20 cellular contexts compared by ENCODE assay signal in the genomic region with DNA sequence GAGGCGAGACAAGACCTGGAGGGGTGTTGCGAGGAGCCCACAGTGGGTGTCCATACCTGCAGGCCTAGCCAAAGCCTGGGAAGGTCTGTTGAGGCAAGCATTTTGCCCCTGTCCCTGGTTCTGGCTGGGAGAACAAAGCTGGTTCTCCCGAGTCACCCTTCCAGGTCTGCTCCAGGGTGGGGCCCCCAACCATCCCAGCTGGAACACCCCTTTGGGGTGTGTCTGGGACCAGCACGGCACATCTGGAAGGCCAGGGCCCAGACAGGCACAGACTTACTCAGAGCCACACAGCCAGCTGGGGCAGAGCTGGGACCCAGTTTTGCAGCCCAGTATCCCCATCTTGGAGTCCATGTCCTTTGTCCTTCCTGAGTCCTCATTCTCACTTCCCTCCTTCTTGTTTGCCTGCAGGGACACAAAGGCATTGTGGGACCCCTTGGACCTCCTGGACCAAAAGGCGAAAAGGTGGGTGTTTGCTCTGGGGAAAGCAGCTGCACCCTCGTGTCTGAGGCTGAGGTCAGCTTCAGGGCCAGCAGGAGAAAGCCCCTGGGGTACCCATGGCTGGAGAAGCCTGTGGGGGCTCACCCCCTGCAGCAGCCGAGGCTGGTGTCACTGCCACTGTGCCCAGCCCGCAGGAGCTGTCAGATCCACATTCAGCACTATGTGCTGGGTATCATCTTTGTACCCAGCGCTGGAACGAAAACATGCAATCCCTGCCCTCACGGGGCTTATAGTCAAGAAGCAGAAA. TPM values are rescaled to one million over a fixed set of nuclear protein-coding genes. Genes with fewer than 3 reads are reported as not detected.
DNase-seq lines count a peak whose midpoint lies in the region; ATAC-seq and TF ChIP-seq lines count a peak whose summit lies in the region.
"Had no signal": no experiment of that assay in that cellular context is flagged by ENCODE, and none has a peak within 500 bp of the region (broad histone marks: within the 10 kb centered on the region; RNA-seq: fewer than 3 reads in every experiment).

No MANE protein-coding gene starts in this region.

- no peak overlapping the region for H3K4me3 ChIP-seq in heart left ventricle
- H3K4me3 ChIP-seq in heart right ventricle: no peak overlapping the region
- H3K4me3 ChIP-seq in neural progenitor cell: no peak overlapping the region
- H3K4me3 ChIP-seq in vagina: no peak overlapping the region
- H3K4me3 ChIP-seq: body of pancreas, gastroesophageal sphincter, lung had no signal

- H3K9me3 ChIP-seq in heart left ventricle (no peaks in the 10 kb centered on the region), heart right ventricle (no peaks in the 10 kb centered on the region), neural progenitor cell (ENCODE audit: low read depth) (no peaks in the 10 kb centered on the region), vagina (no peaks in the 10 kb centered on the region)
- H3K9me3 ChIP-seq: body of pancreas, gastroesophageal sphincter had no signal

- no peak overlapping the region for H3K4me2 ChIP-seq in neural progenitor cell

- H3K27me3 ChIP-seq in heart left ventricle (no peaks in the 10 kb centered on the region), heart right ventricle (no peaks in the 10 kb centered on the region), foreskin keratinocyte (no peaks in the 10 kb centered on the region), neural progenitor cell (no peaks in the 10 kb centered on the region), vagina (no peaks in the 10 kb centered on the region)
- H3K27me3 ChIP-seq: body of pancreas, gastroesophageal sphincter had no signal

- no peak overlapping the region for H2AFZ ChIP-seq in neural progenitor cell (replicated peaks)

- peaks cover 7% of the 10 kb centered on the region for H3K36me3 Mint-ChIP-seq in neural progenitor cell
- H3K36me3 Mint-ChIP-seq in effector memory CD8-positive, alpha-beta T cell (ENCODE audit: insufficient read depth): no peaks in the 10 kb centered on the region
- H3K36me3 Mint-ChIP-seq: CD8-positive, alpha-beta T cell; naive B cell had no signal

- H3K27ac Mint-ChIP-seq in neural progenitor cell: no peak overlapping the region
- no peak overlapping the region for H3K27ac Mint-ChIP-seq in effector memory CD8-positive, alpha-beta T cell
- H3K27ac Mint-ChIP-seq: activated CD4-positive, alpha-beta T cell treated with anti-CD3 and anti-CD28 coated beads, Interleukin-2, amount 10 ng/mL, durations not matched to agents 24 days and 14 days; CD8-positive, alpha-beta T cell; type B pancreatic cell had no signal

- peaks cover 0 to 9% (median 0%) of the 10 kb centered on the region in 12 donors for H3K4me1 ChIP-seq in heart left ventricle
- H3K4me1 ChIP-seq in heart right ventricle: peaks cover 0 to 16% (median 5%) of the 10 kb centered on the region in 9 donors
- peaks cover 35% of the 10 kb centered on the region for H3K4me1 ChIP-seq in foreskin keratinocyte
- H3K4me1 ChIP-seq in neural progenitor cell: peaks cover 18% of the 10 kb centered on the region
- peaks cover 20% of the 10 kb centered on the region for H3K4me1 ChIP-seq in vagina
- H3K4me1 ChIP-seq: gastroesophageal sphincter had no signal

- H3K4me3 Mint-ChIP-seq in neural progenitor cell: peak overlapping the region; percentile 21
- H3K4me3 Mint-ChIP-seq in effector memory CD8-positive, alpha-beta T cell: no peak overlapping the region
- H3K4me3 Mint-ChIP-seq: activated CD4-positive, alpha-beta T cell treated with anti-CD3 and anti-CD28 coated beads, Interleukin-2, amount 10 ng/mL, durations not matched to agents 24 days and 14 days; CD8-positive, alpha-beta T cell; naive B cell had no signal

- peak; percentile 5 to 48 (median 11) for DNase-seq in heart left ventricle
- no peak for DNase-seq in heart right ventricle
- no peak for DNase-seq in foreskin keratinocyte
- no peak for DNase-seq in neural progenitor cell (ENCODE audit: low spot score)
- DNase-seq in vagina (ENCODE audit: extremely low spot score in 2 of 2): no peak
- no peak for DNase-seq in effector memory CD8-positive, alpha-beta T cell
- no peak for DNase-seq in NK-92 treated with Interleukin-12 subunit alpha and Interleukin-12 subunit beta, amount 100 ng/mL, for 24 hours (lab: John Stamatoyannopoulos, UW)
- no peak for DNase-seq in activated gamma-delta T cell (lab: John Stamatoyannopoulos, UW)
- DNase-seq: activated CD4-positive, alpha-beta T cell treated with anti-CD3 and anti-CD28 coated beads, Interleukin-2, amount 10 ng/mL, durations not matched to agents 24 days and 14 days; activated naive CD4-positive, alpha-beta T cell treated with Interleukin-2 at 50 U/mL for 16 hours; naive B cell; NCI-H1436; stimulated activated naive CD8-positive, alpha-beta T cell treated with anti-CD3 and anti-CD28 coated beads, Interleukin-15, Interleukin-2, amounts not matched to agents 100 U/mL and 50 U/mL, for 24 hours had no signal

- peaks cover 0 to 2% (median 0%) of the 10 kb centered on the region in 9 donors for H3K36me3 ChIP-seq in heart left ventricle
- H3K36me3 ChIP-seq in heart right ventricle: peaks cover 0 to 9% (median 0%) of the 10 kb centered on the region in 9 donors
- H3K36me3 ChIP-seq in neural progenitor cell: no peaks in the 10 kb centered on the region
- no peaks in the 10 kb centered on the region for H3K36me3 ChIP-seq in vagina
- H3K36me3 ChIP-seq: gastroesophageal sphincter had no signal

- H3K9ac ChIP-seq in neural progenitor cell: no peak overlapping the region

- intact Hi-C loops in heart left ventricle (cut with DNase I) (loop anchor here in 3 of 10 donors (5.0 kb wide), 2 partner anchors 127 to 132 kb away; partner anchors contain the start of gene COL27A1 (in 2 of the 3)), heart right ventricle (cut with DNase I) (loop anchor here in 3 of 10 donors (5.0 to 10.0 kb wide), 4 partner anchors 130 to 197 kb away; partner anchors contain the start of genes COL27A1 (in 1 of the 3) and KIF12 (in 1 of the 3)), vagina (cut with DNase I) (no loop called here)

- TF ChIP-seq CTCF in heart left ventricle (IDR thresholded peaks at IDR 0.05) (no peak), heart right ventricle (IDR thresholded peaks at IDR 0.05) (no peak), foreskin keratinocyte (conservative IDR thresholded peaks at IDR 0.05) (no peak), neural progenitor cell (IDR thresholded peaks at IDR 0.05) (no peak), vagina (IDR thresholded peaks at IDR 0.05) (no peak)

- no peaks in the 10 kb centered on the region for H3K79me2 ChIP-seq in neural progenitor cell (ENCODE audit: low read depth)

- H4K20me1 ChIP-seq in neural progenitor cell (ENCODE audit: low read depth): no peaks in the 10 kb centered on the region

- peaks cover 11% of the 10 kb centered on the region for H3K27me3 Mint-ChIP-seq in neural progenitor cell (ENCODE audit: insufficient read depth, low read depth)
- H3K27me3 Mint-ChIP-seq in effector memory CD8-positive, alpha-beta T cell: peaks cover 8 to 38% of the 10 kb centered on the region in 2 donors
- H3K27me3 Mint-ChIP-seq: activated CD4-positive, alpha-beta T cell treated with anti-CD3 and anti-CD28 coated beads, Interleukin-2, amount 10 ng/mL, durations not matched to agents 24 days and 14 days; type B pancreatic cell had no signal

- no peak for TF ChIP-seq POLR2A in heart left ventricle (IDR thresholded peaks at IDR 0.05)
- TF ChIP-seq POLR2A in vagina (IDR thresholded peaks at IDR 0.05): no peak

- H3K27ac ChIP-seq in heart left ventricle (no peak overlapping the region), heart right ventricle (no peak overlapping the region), foreskin keratinocyte (peak overlapping the region; percentile 95), neural progenitor cell (no peak overlapping the region), vagina (peak overlapping the region; percentile 76)
- H3K27ac ChIP-seq: body of pancreas, gastroesophageal sphincter had no signal

- no peaks in the 10 kb centered on the region for H3K9me3 Mint-ChIP-seq in neural progenitor cell
- H3K9me3 Mint-ChIP-seq in effector memory CD8-positive, alpha-beta T cell: no peaks in the 10 kb centered on the region
- H3K9me3 Mint-ChIP-seq: activated CD4-positive, alpha-beta T cell treated with anti-CD3 and anti-CD28 coated beads, Interleukin-2, amount 10 ng/mL, durations not matched to agents 24 days and 14 days; CD8-positive, alpha-beta T cell; naive B cell; type B pancreatic cell had no signal

- H3K4me1 Mint-ChIP-seq in neural progenitor cell: peaks cover 32% of the 10 kb centered on the region
- peaks cover 0 to 6% of the 10 kb centered on the region in 2 donors for H3K4me1 Mint-ChIP-seq in effector memory CD8-positive, alpha-beta T cell (ENCODE audit: low read depth in 2 of 2)
- H3K4me1 Mint-ChIP-seq: activated CD4-positive, alpha-beta T cell treated with anti-CD3 and anti-CD28 coated beads, Interleukin-2, amount 10 ng/mL, durations not matched to agents 24 days and 14 days; naive B cell had no signal

- 92 to 96% (median 92%) methylated on average over 10 to 11 of the region's 11 CpGs for WGBS in heart left ventricle, 4 donors
- WGBS in heart right ventricle, 2 donors: 94% methylated on average over 11 of the region's 11 CpGs

- no peaks in the 10 kb centered on the region for H3F3A ChIP-seq in neural progenitor cell (ENCODE audit: low read depth)

- ATAC-seq in heart left ventricle: no peak
- ATAC-seq in heart right ventricle: no peak
- no peak for ATAC-seq in foreskin keratinocyte
- no peak for ATAC-seq in effector memory CD8-positive, alpha-beta T cell (replicated peaks)
- ATAC-seq: body of pancreas; CD8-positive, alpha-beta T cell; gastroesophageal sphincter; Panc1; stimulated activated naive CD8-positive, alpha-beta T cell treated with anti-CD3 and anti-CD28 coated beads, Interleukin-15, Interleukin-2, amounts not matched to agents 100 U/mL and 50 U/mL, for 24 hours had no signal

RNA-seq across cellular contexts. Expression of gene ORM1, which starts 38.4 kb away (rescaled TPM):
- under 1 TPM in 2 of 9 donors, not detected in 7; 0.51 to 0.80 TPM for total RNA-seq in heart left ventricle
- under 1 TPM in 1 of 2 donors, not detected in 1; 1.00 TPM for polyA plus RNA-seq in heart left ventricle
- under 1 TPM in 3 of 10 donors, not detected in 7; 0.37 to 0.70 (median 0.55) TPM for total RNA-seq in heart right ventricle
- polyA plus RNA-seq in heart right ventricle: under 1 TPM; 0.13 to 0.59 TPM
- not detected in 2 replicates for total RNA-seq in foreskin keratinocyte
- polyA plus RNA-seq in foreskin keratinocyte: not detected in 2 replicates
- 1.5 TPM in 1 of 2 replicates, not detected in the other for total RNA-seq in neural progenitor cell (ENCODE audit: low replicate concordance)
- total RNA-seq in vagina: not detected
- total RNA-seq: activated CD4-positive, alpha-beta T cell treated with anti-CD3 and anti-CD28 coated beads, Interleukin-2, amount 10 ng/mL, durations not matched to agents 24 days and 14 days; CD8-positive, alpha-beta T cell; epithelial cell of proximal tubule had no signal

RNA-seq across cellular contexts. Expression of gene ORM2, which starts 45.2 kb away (rescaled TPM):
- total RNA-seq in heart left ventricle (not detected), heart right ventricle (not detected), foreskin keratinocyte (not detected in 2 replicates), neural progenitor cell (ENCODE audit: low replicate concordance) (0.43 TPM in 1 of 2 replicates, not detected in the other), vagina (not detected)
- polyA plus RNA-seq in heart left ventricle (under 1 TPM in 1 of 2 donors, not detected in 1; 0.14 TPM), heart right ventricle (under 1 TPM in 1 of 2 donors, not detected in 1; 0.44 TPM), foreskin keratinocyte (not detected in 2 replicates)
- total RNA-seq: activated CD4-positive, alpha-beta T cell treated with anti-CD3 and anti-CD28 coated beads, Interleukin-2, amount 10 ng/mL, durations not matched to agents 24 days and 14 days; body of pancreas; CD8-positive, alpha-beta T cell; epithelial cell of proximal tubule; gastroesophageal sphincter had no signal

Comparison
In these comparisons a context has a peak if more than half of its experiments do, and no peak if none do; other contexts are left out.
1. DNase-seq: peak in heart left ventricle (5 of 5); none in heart right ventricle (0 of 2), foreskin keratinocyte (0 of 2), neural progenitor cell (single experiment), vagina (0 of 2), effector memory CD8-positive, alpha-beta T cell (0 of 3), NK-92 treated with Interleukin-12 subunit alpha and Interleukin-12 subunit beta, amount 100 ng/mL, for 24 hours (single experiment) and activated gamma-delta T cell (single experiment).
2. H3K27ac ChIP-seq: peak in foreskin keratinocyte (single experiment) and vagina (single experiment); none in heart left ventricle (0 of 12), heart right ventricle (0 of 10) and neural progenitor cell (single experiment).